Comparison of ENCODE assay signal across 19 cellular contexts in the genomic region with DNA sequence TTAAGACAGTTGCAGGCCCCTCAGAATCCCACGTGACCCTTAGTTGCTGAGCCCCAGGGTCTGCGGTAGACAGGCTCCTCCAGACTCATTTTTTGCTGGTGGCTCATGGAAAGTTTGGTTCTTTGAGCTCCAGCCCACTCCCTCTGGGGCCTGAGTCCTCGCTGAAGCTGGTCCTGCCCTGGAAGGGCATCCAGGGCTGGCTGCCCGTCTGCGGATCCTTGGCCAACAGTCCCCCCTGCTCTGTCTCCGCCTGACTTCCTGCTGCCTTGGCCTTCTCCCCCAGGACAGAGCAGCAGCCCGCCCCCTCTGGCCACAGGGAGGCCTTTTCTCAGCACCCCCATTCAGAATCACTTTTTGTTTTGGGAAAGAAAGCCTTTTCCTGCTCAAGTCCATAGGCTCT. TPM values are rescaled to one million over a fixed set of nuclear protein-coding genes. Genes with fewer than 3 reads are reported as not detected.
A peak's percentile ranks its signal among the peaks of the same experiment; 100 is the strongest.
DNase-seq lines count a peak whose midpoint lies in the region; ATAC-seq and TF ChIP-seq lines count a peak whose summit lies in the region.
"Had no signal": no experiment of that assay in that cellular context is flagged by ENCODE, and none has a peak within 500 bp of the region (broad histone marks: within the 10 kb centered on the region; RNA-seq: fewer than 3 reads in every experiment).

No MANE protein-coding gene starts in this region.

- CTCF ChIA-PET in activated CD8-positive, alpha-beta memory T cell treated with anti-CD3 and anti-CD28 coated beads, Interleukin-2, amount 10 ng/mL, durations not matched to agents 7 days and 5 days (lab: Charles Lee) = interaction anchor here (1.1 to 8.1 kb wide), 6 partner anchors 8 to 224 kb away, joined by 3 to 85 read pairs (median 6); no protein-coding TSS in a partner anchor

- intact Hi-C loops in left cardiac atrium (cut with DNase I) = loop anchor here in 1 of 2 donors (10.0 kb wide), 1 partner anchor 189 kb away; no protein-coding TSS in a partner anchor

- DNase-seq in EL (peak; percentile 25), brain microvascular endothelial cell (no peak), left cardiac atrium (peak; percentile 53), OCI-M1 (lab: John Stamatoyannopoulos, UW) (no peak)
- no peak for DNase-seq in T-helper 2 cell treated with Interferon-gamma antibody and Interleukin-4, amounts not matched to agents 5 μg/mL and 100 μg/mL, for 36 hours (ENCODE audit: low spot score)
- DNase-seq in activated CD8-positive, alpha-beta memory T cell treated with anti-CD3 and anti-CD28 coated beads, Interleukin-2, amount 10 ng/mL, durations not matched to agents 7 days and 5 days = no peak
- DNase-seq: activated naive CD4-positive, alpha-beta T cell treated with anti-CD3 and anti-CD28 coated beads, Interleukin-2, amount 10 ng/mL, durations not matched to agents 7 days and 5 days; DND-41; mesendoderm; NCI-H1105; NCI-H2227 treated with DMSO at 0.1 percent for 48 hours; occipital lobe; SK-N-SH; thyroid gland had no signal

- H3K27ac Mint-ChIP-seq in T-helper 2 cell treated with Interferon-gamma antibody and Interleukin-4, amounts not matched to agents 5 μg/mL and 100 μg/mL, for 36 hours = no peak overlapping the region
- H3K27ac Mint-ChIP-seq in activated CD8-positive, alpha-beta memory T cell treated with anti-CD3 and anti-CD28 coated beads, Interleukin-2, amount 10 ng/mL, durations not matched to agents 7 days and 5 days = no peak overlapping the region
- H3K27ac Mint-ChIP-seq: activated naive CD4-positive, alpha-beta T cell treated with anti-CD3 and anti-CD28 coated beads, Interleukin-2, amount 10 ng/mL, durations not matched to agents 7 days and 5 days; IgD-negative memory B cell had no signal

- peak; percentile 59 for TF ChIP-seq CTCF in brain microvascular endothelial cell (IDR thresholded peaks at IDR 0.05; ENCODE audit: low read depth, low read length, missing control alignments)

- peaks cover 3% of the 10 kb centered on the region for H3K27me3 Mint-ChIP-seq in T-helper 2 cell treated with Interferon-gamma antibody and Interleukin-4, amounts not matched to agents 5 μg/mL and 100 μg/mL, for 36 hours (ENCODE audit: low read depth)
- peaks cover 26% of the 10 kb centered on the region for H3K27me3 Mint-ChIP-seq in activated CD8-positive, alpha-beta memory T cell treated with anti-CD3 and anti-CD28 coated beads, Interleukin-2, amount 10 ng/mL, durations not matched to agents 7 days and 5 days

- H3K4me1 Mint-ChIP-seq in T-helper 2 cell treated with Interferon-gamma antibody and Interleukin-4, amounts not matched to agents 5 μg/mL and 100 μg/mL, for 36 hours (ENCODE audit: low read depth) = peaks cover 2% of the 10 kb centered on the region
- H3K4me1 Mint-ChIP-seq in activated CD8-positive, alpha-beta memory T cell treated with anti-CD3 and anti-CD28 coated beads, Interleukin-2, amount 10 ng/mL, durations not matched to agents 7 days and 5 days = peaks cover 10% of the 10 kb centered on the region

- no peaks in the 10 kb centered on the region for H3K9me3 Mint-ChIP-seq in T-helper 2 cell treated with Interferon-gamma antibody and Interleukin-4, amounts not matched to agents 5 μg/mL and 100 μg/mL, for 36 hours
- no peaks in the 10 kb centered on the region for H3K9me3 Mint-ChIP-seq in activated CD8-positive, alpha-beta memory T cell treated with anti-CD3 and anti-CD28 coated beads, Interleukin-2, amount 10 ng/mL, durations not matched to agents 7 days and 5 days (ENCODE audit: low read depth)
- H3K9me3 Mint-ChIP-seq: activated naive CD4-positive, alpha-beta T cell treated with anti-CD3 and anti-CD28 coated beads, Interleukin-2, amount 10 ng/mL, durations not matched to agents 7 days and 5 days; IgD-negative memory B cell had no signal

- in situ Hi-C loops in brain microvascular endothelial cell (cut with HindIII; ENCODE audit: low pct_ligation_motif_present, low sequenced_read_pairs) = no loop called here

- no peaks in the 10 kb centered on the region for H3K36me3 ChIP-seq in brain microvascular endothelial cell (replicated peaks)
- H3K36me3 ChIP-seq: thyroid gland had no signal

- no peaks in the 10 kb centered on the region for H3K27me3 ChIP-seq in brain microvascular endothelial cell (replicated peaks)
- H3K27me3 ChIP-seq: thyroid gland had no signal

- no peaks in the 10 kb centered on the region for H3K36me3 Mint-ChIP-seq in T-helper 2 cell treated with Interferon-gamma antibody and Interleukin-4, amounts not matched to agents 5 μg/mL and 100 μg/mL, for 36 hours (ENCODE audit: low read depth)
- H3K36me3 Mint-ChIP-seq in activated CD8-positive, alpha-beta memory T cell treated with anti-CD3 and anti-CD28 coated beads, Interleukin-2, amount 10 ng/mL, durations not matched to agents 7 days and 5 days = no peaks in the 10 kb centered on the region
- H3K36me3 Mint-ChIP-seq: activated naive CD4-positive, alpha-beta T cell treated with anti-CD3 and anti-CD28 coated beads, Interleukin-2, amount 10 ng/mL, durations not matched to agents 7 days and 5 days; CD14-positive monocyte; IgD-negative memory B cell had no signal

- H3K27ac ChIP-seq in brain microvascular endothelial cell (no peak overlapping the region), skin epidermis (peak overlapping the region in 17 of 21 experiments; percentile 0 to 81 (median 57))
- H3K27ac ChIP-seq: VCaP had no signal

- no peak overlapping the region for H3K4me3 ChIP-seq in brain microvascular endothelial cell (ENCODE audit: low read depth, low read length)
- no peak overlapping the region for H3K4me3 ChIP-seq in skin epidermis
- H3K4me3 ChIP-seq: thyroid gland had no signal

- peak; percentile 62 to 71 for ATAC-seq in left cardiac atrium
- no peak for ATAC-seq in HG02588 (IDR thresholded peaks at IDR 0.05; ENCODE audit: unreplicated experiment)
- ATAC-seq in activated CD8-positive, alpha-beta memory T cell treated with anti-CD3 and anti-CD28 coated beads, Interleukin-2, amount 10 ng/mL, durations not matched to agents 7 days and 5 days = no peak

- H3K4me3 Mint-ChIP-seq in T-helper 2 cell treated with Interferon-gamma antibody and Interleukin-4, amounts not matched to agents 5 μg/mL and 100 μg/mL, for 36 hours = no peak overlapping the region
- H3K4me3 Mint-ChIP-seq in activated CD8-positive, alpha-beta memory T cell treated with anti-CD3 and anti-CD28 coated beads, Interleukin-2, amount 10 ng/mL, durations not matched to agents 7 days and 5 days = no peak overlapping the region
- H3K4me3 Mint-ChIP-seq: activated naive CD4-positive, alpha-beta T cell treated with anti-CD3 and anti-CD28 coated beads, Interleukin-2, amount 10 ng/mL, durations not matched to agents 7 days and 5 days; IgD-negative memory B cell had no signal

RNA-seq across cellular contexts. Expression of a gene that starts 24.4 kb away (rescaled TPM):
- not detected for total RNA-seq in left cardiac atrium
- not detected for total RNA-seq in activated CD8-positive, alpha-beta memory T cell treated with anti-CD3 and anti-CD28 coated beads, Interleukin-2, amount 10 ng/mL, durations not matched to agents 7 days and 5 days
- total RNA-seq: thyroid gland had no signal

RNA-seq across cellular contexts. Expression of a gene that starts 47.7 kb away (rescaled TPM):
- total RNA-seq in left cardiac atrium = not detected
- not detected for total RNA-seq in activated CD8-positive, alpha-beta memory T cell treated with anti-CD3 and anti-CD28 coated beads, Interleukin-2, amount 10 ng/mL, durations not matched to agents 7 days and 5 days
- total RNA-seq: occipital lobe, thyroid gland had no signal

RNA-seq across cellular contexts. Expression of a gene that starts 58.6 kb away (rescaled TPM):
- total RNA-seq in left cardiac atrium = 10 to 100 TPM; 62.9 to 68.3 TPM
- 10 to 100 TPM; 53.3 to 68.9 TPM for total RNA-seq in activated CD8-positive, alpha-beta memory T cell treated with anti-CD3 and anti-CD28 coated beads, Interleukin-2, amount 10 ng/mL, durations not matched to agents 7 days and 5 days

Comparison
In these comparisons a context has a peak if more than half of its experiments do, and no peak if none do; other contexts are left out.
1. DNase-seq: peak in EL (single experiment) and left cardiac atrium (single experiment); none in brain microvascular endothelial cell (single experiment), T-helper 2 cell treated with Interferon-gamma antibody and Interleukin-4, amounts not matched to agents 5 μg/mL and 100 μg/mL, for 36 hours (single experiment), OCI-M1 (single experiment) and activated CD8-positive, alpha-beta memory T cell treated with anti-CD3 and anti-CD28 coated beads, Interleukin-2, amount 10 ng/mL, durations not matched to agents 7 days and 5 days (single experiment).
2. ATAC-seq: peak in left cardiac atrium (2 of 2); none in HG02588 (single experiment) and activated CD8-positive, alpha-beta memory T cell treated with anti-CD3 and anti-CD28 coated beads, Interleukin-2, amount 10 ng/mL, durations not matched to agents 7 days and 5 days (single experiment).